ENCODE assay signal across 26 cellular contexts in the genomic region with DNA sequence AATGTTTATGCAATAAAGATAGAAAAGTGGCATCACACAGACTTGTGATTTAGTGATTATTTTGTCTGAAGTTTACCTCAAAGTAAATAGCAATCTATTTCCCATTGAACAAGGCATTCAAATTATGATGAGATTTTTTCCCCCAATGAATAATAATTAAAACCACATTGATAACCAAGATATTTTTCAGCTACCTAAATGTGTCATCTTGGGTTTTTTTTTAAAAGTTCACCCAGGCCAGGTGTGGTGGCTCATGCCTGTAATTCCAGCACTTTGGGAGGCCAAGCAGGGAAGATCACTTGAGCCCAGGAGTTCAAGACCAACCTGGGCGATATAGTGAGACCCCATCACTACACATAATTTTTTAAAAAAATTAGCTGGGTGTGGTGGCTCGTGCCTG.
"Had no signal": no experiment of that assay in that cellular context is flagged by ENCODE, and none has a peak within 500 bp of the region (broad histone marks: within the 10 kb centered on the region; RNA-seq: fewer than 3 reads in every experiment).

No MANE protein-coding gene starts in this region.

- H3K9me3 ChIP-seq: heart left ventricle, left lung, ovary, spleen, testis, tibial artery, upper lobe of right lung had no signal

- H3K4me1 ChIP-seq: left lung, spleen, testis, upper lobe of right lung had no signal

- H3K27me3 Mint-ChIP-seq: naive B cell; stimulated activated naive CD8-positive, alpha-beta T cell treated with anti-CD3 and anti-CD28 coated beads, Interleukin-15, amount 100 ng/mL, for 72 hours had no signal

- H3K27ac Mint-ChIP-seq: naive B cell; natural killer cell; progenitor cell of endocrine pancreas; stimulated activated effector memory CD8-positive, alpha-beta T cell treated with anti-CD3 and anti-CD28 coated beads, Interleukin-12 subunit alpha, Interleukin-12 subunit beta, amount 100 ng/mL, for 72 hours; stimulated activated naive CD8-positive, alpha-beta T cell treated with anti-CD3 and anti-CD28 coated beads, Interleukin-15, amount 100 ng/mL, for 72 hours had no signal

- H3K27ac ChIP-seq: hepatocyte, left lung, ovary, spleen, testis, tibial artery, upper lobe of right lung had no signal

- H3K4me3 ChIP-seq: heart left ventricle, hepatocyte, left lung, lung, ovary, spleen, testis, tibial artery, upper lobe of right lung had no signal

- H3K27me3 ChIP-seq: heart left ventricle, hepatocyte, left lung, ovary, spleen, testis, tibial artery, upper lobe of right lung had no signal

- H3K4me3 Mint-ChIP-seq: mesothelial cell of epicardium; naive B cell; natural killer cell; stimulated activated effector memory CD8-positive, alpha-beta T cell treated with anti-CD3 and anti-CD28 coated beads, Interleukin-12 subunit alpha, Interleukin-12 subunit beta, amount 100 ng/mL, for 72 hours; stimulated activated naive CD8-positive, alpha-beta T cell treated with anti-CD3 and anti-CD28 coated beads, Interleukin-15, amount 100 ng/mL, for 72 hours had no signal

- H3K4me1 Mint-ChIP-seq: naive B cell; natural killer cell; stimulated activated effector memory CD8-positive, alpha-beta T cell treated with anti-CD3 and anti-CD28 coated beads, Interleukin-12 subunit alpha, Interleukin-12 subunit beta, amount 100 ng/mL, for 72 hours; stimulated activated naive CD8-positive, alpha-beta T cell treated with anti-CD3 and anti-CD28 coated beads, Interleukin-15, amount 100 ng/mL, for 72 hours had no signal

- ATAC-seq: left colon; left lung; natural killer cell; right cardiac atrium; sciatic nerve; stimulated activated effector memory CD8-positive, alpha-beta T cell treated with anti-CD3 and anti-CD28 coated beads, Interleukin-12 subunit alpha, Interleukin-12 subunit beta, amount 100 ng/mL, for 72 hours; stimulated activated naive CD8-positive, alpha-beta T cell treated with anti-CD3 and anti-CD28 coated beads, Interleukin-15, amount 100 ng/mL, for 72 hours had no signal

- DNase-seq: glutamatergic neuron; heart left ventricle; kidney glomerular epithelial cell; left colon; left lung; mesendoderm; naive B cell; natural killer cell; ovary; retina; right cardiac atrium; small intestine; spleen; stimulated activated CD4-positive, alpha-beta T cell treated with anti-CD3 and anti-CD28 coated beads, Interleukin-4, amount 100 ng/mL, for 24 hours; stimulated activated naive CD4-positive, alpha-beta T cell treated with Interleukin-2 at 50 U/mL for 16 hours; stimulated activated naive CD8-positive, alpha-beta T cell treated with anti-CD3 and anti-CD28 coated beads, Interleukin-15, amount 100 ng/mL, for 72 hours; testis; tibial artery; trophoblast cell; upper lobe of right lung had no signal

- H3K36me3 ChIP-seq: left lung, ovary, upper lobe of right lung had no signal

- H3K36me3 Mint-ChIP-seq: mesothelial cell of epicardium; natural killer cell; stimulated activated effector memory CD8-positive, alpha-beta T cell treated with anti-CD3 and anti-CD28 coated beads, Interleukin-12 subunit alpha, Interleukin-12 subunit beta, amount 100 ng/mL, for 72 hours had no signal

- H3K9me3 Mint-ChIP-seq: mesothelial cell of epicardium; naive B cell; natural killer cell; stimulated activated effector memory CD8-positive, alpha-beta T cell treated with anti-CD3 and anti-CD28 coated beads, Interleukin-12 subunit alpha, Interleukin-12 subunit beta, amount 100 ng/mL, for 72 hours; stimulated activated naive CD8-positive, alpha-beta T cell treated with anti-CD3 and anti-CD28 coated beads, Interleukin-15, amount 100 ng/mL, for 72 hours had no signal
